Comparison of ENCODE assay signal across 1 cellular context in the genomic region with DNA sequence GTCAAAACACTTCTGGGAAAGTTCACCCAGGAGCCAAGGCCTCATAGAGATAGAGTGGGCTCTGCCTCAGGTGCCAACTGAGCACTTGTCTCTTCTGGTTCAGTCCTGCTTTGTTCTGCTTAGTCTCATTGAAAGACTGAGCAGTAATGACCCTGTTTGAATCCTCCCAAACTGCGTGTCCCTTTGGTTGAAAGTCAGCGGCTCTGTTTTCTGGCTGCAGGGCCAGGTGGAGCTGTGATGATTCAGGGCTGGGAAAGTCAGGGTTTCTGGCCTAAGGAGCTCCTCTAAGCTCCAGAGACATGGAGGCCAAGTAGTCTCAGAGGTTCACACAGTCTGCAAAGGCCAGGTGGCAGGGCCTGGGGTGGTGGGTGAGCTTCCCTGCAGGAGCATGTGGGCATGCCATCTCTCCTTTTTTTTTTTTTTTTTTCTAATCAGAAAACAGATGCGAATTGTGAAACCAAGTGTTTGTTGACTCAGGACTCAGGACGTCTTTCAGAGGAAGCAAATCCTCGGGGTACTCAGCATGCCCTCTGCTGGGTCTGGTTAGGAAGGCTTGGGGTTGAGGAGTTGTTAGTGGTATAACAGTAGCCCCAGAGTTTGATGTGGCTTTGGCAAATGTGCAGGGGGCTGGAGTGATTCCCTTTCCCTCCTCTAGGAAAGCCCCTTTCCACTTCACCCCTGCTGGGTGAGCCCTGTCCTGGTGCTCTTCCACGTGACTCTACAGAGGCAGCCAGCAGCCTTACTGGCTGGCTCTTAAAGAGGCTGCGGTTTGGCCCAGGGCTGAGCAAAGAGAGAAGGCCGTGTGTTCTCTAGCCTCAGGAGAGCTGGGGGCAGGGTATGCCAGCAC.
A peak's percentile ranks its signal among the peaks of the same experiment; 100 is the strongest.
TF ChIP-seq lines count a peak whose summit lies in the region.

No MANE protein-coding gene starts in this region.

TF ChIP-seq in HepG2, 621 proteins besides CTCF, POLR2A, EP300 and RAD21 (continued from another document and continues in another):
- TF ChIP-seq, protein P1, sequence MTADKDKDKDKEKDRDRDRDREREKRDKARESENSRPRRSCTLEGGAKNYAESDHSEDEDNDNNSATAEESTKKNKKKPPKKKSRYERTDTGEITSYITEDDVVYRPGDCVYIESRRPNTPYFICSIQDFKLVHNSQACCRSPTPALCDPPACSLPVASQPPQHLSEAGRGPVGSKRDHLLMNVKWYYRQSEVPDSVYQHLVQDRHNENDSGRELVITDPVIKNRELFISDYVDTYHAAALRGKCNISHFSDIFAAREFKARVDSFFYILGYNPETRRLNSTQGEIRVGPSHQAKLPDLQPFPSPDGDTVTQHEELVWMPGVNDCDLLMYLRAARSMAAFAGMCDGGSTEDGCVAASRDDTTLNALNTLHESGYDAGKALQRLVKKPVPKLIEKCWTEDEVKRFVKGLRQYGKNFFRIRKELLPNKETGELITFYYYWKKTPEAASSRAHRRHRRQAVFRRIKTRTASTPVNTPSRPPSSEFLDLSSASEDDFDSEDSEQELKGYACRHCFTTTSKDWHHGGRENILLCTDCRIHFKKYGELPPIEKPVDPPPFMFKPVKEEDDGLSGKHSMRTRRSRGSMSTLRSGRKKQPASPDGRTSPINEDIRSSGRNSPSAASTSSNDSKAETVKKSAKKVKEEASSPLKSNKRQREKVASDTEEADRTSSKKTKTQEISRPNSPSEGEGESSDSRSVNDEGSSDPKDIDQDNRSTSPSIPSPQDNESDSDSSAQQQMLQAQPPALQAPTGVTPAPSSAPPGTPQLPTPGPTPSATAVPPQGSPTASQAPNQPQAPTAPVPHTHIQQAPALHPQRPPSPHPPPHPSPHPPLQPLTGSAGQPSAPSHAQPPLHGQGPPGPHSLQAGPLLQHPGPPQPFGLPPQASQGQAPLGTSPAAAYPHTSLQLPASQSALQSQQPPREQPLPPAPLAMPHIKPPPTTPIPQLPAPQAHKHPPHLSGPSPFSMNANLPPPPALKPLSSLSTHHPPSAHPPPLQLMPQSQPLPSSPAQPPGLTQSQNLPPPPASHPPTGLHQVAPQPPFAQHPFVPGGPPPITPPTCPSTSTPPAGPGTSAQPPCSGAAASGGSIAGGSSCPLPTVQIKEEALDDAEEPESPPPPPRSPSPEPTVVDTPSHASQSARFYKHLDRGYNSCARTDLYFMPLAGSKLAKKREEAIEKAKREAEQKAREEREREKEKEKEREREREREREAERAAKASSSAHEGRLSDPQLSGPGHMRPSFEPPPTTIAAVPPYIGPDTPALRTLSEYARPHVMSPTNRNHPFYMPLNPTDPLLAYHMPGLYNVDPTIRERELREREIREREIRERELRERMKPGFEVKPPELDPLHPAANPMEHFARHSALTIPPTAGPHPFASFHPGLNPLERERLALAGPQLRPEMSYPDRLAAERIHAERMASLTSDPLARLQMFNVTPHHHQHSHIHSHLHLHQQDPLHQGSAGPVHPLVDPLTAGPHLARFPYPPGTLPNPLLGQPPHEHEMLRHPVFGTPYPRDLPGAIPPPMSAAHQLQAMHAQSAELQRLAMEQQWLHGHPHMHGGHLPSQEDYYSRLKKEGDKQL (CRISPR knock-in tag; IDR thresholded peaks at IDR 0.05; ENCODE audit: low read depth) = no peak
- TF ChIP-seq NKX3-1 (CRISPR knock-in tag; IDR thresholded peaks at IDR 0.05) (no peak), CBX1 (IDR thresholded peaks at IDR 0.05; ENCODE audit: low read depth) (peak; percentile 41), MIER3 (CRISPR knock-in tag; IDR thresholded peaks at IDR 0.05; ENCODE audit: borderline replicate concordance) (no peak), HNRNPLL (IDR thresholded peaks at IDR 0.05; ENCODE audit: low read depth, low read length, poor library complexity, severe bottlenecking) (no peak), ZNF747 (CRISPR knock-in tag; IDR thresholded peaks at IDR 0.05; ENCODE audit: borderline replicate concordance) (peak; percentile 60; the same call in 1 of the 2 replicates), HES4 (CRISPR knock-in tag; IDR thresholded peaks at IDR 0.05; ENCODE audit: borderline replicate concordance) (no peak), MED1 (CRISPR knock-in tag; IDR thresholded peaks at IDR 0.05) (peak; percentile 75), ZNF460 (CRISPR knock-in tag; IDR thresholded peaks at IDR 0.05; ENCODE audit: borderline replicate concordance) (no peak), KAT2B (IDR thresholded peaks at IDR 0.05; ENCODE audit: borderline replicate concordance, low read depth, low read length) (no peak), ZNF737 (CRISPR knock-in tag; IDR thresholded peaks at IDR 0.05; ENCODE audit: borderline replicate concordance) (0 out of 2 replicates have a peak, but pooled peaks have one; percentile 47), CEBPB (IDR thresholded peaks at IDR 0.05; ENCODE audit: borderline replicate concordance, low read depth, low read length) (peak; percentile 35; the same call in 1 of the 2 replicates), ZNF230 (CRISPR knock-in tag; IDR thresholded peaks at IDR 0.05) (no peak), ZNF556 (CRISPR knock-in tag; IDR thresholded peaks at IDR 0.05; ENCODE audit: borderline replicate concordance) (no peak), CCAR2 (optimal IDR thresholded peaks at IDR 0.05; ENCODE audit: low read depth, low read length) (no peak), RFXANK (CRISPR knock-in tag; IDR thresholded peaks at IDR 0.05) (no peak), MATR3 (CRISPR knock-in tag; IDR thresholded peaks at IDR 0.05) (no peak)
- TF ChIP-seq, protein P2, sequence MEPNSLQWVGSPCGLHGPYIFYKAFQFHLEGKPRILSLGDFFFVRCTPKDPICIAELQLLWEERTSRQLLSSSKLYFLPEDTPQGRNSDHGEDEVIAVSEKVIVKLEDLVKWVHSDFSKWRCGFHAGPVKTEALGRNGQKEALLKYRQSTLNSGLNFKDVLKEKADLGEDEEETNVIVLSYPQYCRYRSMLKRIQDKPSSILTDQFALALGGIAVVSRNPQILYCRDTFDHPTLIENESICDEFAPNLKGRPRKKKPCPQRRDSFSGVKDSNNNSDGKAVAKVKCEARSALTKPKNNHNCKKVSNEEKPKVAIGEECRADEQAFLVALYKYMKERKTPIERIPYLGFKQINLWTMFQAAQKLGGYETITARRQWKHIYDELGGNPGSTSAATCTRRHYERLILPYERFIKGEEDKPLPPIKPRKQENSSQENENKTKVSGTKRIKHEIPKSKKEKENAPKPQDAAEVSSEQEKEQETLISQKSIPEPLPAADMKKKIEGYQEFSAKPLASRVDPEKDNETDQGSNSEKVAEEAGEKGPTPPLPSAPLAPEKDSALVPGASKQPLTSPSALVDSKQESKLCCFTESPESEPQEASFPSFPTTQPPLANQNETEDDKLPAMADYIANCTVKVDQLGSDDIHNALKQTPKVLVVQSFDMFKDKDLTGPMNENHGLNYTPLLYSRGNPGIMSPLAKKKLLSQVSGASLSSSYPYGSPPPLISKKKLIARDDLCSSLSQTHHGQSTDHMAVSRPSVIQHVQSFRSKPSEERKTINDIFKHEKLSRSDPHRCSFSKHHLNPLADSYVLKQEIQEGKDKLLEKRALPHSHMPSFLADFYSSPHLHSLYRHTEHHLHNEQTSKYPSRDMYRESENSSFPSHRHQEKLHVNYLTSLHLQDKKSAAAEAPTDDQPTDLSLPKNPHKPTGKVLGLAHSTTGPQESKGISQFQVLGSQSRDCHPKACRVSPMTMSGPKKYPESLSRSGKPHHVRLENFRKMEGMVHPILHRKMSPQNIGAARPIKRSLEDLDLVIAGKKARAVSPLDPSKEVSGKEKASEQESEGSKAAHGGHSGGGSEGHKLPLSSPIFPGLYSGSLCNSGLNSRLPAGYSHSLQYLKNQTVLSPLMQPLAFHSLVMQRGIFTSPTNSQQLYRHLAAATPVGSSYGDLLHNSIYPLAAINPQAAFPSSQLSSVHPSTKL (CRISPR knock-in tag; IDR thresholded peaks at IDR 0.05) = 0 out of 2 replicates have a peak, but pooled peaks have one; percentile 44
- TF ChIP-seq, protein P3, sequence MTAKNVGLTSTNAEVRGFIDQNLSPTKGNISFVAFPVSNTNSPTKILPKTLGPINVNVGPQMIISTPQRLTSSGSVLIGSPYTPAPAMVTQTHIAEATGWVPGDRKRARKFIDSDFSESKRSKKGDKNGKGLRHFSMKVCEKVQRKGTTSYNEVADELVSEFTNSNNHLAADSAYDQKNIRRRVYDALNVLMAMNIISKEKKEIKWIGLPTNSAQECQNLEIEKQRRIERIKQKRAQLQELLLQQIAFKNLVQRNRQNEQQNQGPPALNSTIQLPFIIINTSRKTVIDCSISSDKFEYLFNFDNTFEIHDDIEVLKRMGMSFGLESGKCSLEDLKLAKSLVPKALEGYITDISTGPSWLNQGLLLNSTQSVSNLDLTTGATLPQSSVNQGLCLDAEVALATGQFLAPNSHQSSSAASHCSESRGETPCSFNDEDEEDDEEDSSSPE (CRISPR knock-in tag; IDR thresholded peaks at IDR 0.05) = no peak
- TF ChIP-seq, protein P4, sequence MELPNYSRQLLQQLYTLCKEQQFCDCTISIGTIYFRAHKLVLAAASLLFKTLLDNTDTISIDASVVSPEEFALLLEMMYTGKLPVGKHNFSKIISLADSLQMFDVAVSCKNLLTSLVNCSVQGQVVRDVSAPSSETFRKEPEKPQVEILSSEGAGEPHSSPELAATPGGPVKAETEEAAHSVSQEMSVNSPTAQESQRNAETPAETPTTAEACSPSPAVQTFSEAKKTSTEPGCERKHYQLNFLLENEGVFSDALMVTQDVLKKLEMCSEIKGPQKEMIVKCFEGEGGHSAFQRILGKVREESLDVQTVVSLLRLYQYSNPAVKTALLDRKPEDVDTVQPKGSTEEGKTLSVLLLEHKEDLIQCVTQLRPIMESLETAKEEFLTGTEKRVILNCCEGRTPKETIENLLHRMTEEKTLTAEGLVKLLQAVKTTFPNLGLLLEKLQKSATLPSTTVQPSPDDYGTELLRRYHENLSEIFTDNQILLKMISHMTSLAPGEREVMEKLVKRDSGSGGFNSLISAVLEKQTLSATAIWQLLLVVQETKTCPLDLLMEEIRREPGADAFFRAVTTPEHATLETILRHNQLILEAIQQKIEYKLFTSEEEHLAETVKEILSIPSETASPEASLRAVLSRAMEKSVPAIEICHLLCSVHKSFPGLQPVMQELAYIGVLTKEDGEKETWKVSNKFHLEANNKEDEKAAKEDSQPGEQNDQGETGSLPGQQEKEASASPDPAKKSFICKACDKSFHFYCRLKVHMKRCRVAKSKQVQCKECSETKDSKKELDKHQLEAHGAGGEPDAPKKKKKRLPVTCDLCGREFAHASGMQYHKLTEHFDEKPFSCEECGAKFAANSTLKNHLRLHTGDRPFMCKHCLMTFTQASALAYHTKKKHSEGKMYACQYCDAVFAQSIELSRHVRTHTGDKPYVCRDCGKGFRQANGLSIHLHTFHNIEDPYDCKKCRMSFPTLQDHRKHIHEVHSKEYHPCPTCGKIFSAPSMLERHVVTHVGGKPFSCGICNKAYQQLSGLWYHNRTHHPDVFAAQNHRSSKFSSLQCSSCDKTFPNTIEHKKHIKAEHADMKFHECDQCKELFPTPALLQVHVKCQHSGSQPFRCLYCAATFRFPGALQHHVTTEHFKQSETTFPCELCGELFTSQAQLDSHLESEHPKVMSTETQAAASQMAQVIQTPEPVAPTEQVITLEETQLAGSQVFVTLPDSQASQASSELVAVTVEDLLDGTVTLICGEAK (IDR thresholded peaks at IDR 0.05) = no peak
- TF ChIP-seq, protein P4 (CRISPR knock-in tag; IDR thresholded peaks at IDR 0.05) = 0 out of 2 replicates have a peak, but pooled peaks have one; percentile 29
- TF ChIP-seq, protein P5, sequence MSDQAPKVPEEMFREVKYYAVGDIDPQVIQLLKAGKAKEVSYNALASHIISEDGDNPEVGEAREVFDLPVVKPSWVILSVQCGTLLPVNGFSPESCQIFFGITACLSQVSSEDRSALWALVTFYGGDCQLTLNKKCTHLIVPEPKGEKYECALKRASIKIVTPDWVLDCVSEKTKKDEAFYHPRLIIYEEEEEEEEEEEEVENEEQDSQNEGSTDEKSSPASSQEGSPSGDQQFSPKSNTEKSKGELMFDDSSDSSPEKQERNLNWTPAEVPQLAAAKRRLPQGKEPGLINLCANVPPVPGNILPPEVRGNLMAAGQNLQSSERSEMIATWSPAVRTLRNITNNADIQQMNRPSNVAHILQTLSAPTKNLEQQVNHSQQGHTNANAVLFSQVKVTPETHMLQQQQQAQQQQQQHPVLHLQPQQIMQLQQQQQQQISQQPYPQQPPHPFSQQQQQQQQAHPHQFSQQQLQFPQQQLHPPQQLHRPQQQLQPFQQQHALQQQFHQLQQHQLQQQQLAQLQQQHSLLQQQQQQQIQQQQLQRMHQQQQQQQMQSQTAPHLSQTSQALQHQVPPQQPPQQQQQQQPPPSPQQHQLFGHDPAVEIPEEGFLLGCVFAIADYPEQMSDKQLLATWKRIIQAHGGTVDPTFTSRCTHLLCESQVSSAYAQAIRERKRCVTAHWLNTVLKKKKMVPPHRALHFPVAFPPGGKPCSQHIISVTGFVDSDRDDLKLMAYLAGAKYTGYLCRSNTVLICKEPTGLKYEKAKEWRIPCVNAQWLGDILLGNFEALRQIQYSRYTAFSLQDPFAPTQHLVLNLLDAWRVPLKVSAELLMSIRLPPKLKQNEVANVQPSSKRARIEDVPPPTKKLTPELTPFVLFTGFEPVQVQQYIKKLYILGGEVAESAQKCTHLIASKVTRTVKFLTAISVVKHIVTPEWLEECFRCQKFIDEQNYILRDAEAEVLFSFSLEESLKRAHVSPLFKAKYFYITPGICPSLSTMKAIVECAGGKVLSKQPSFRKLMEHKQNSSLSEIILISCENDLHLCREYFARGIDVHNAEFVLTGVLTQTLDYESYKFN (CRISPR knock-in tag; conservative IDR thresholded peaks at IDR 0.05) = peak; percentile 38
